ENCODE assay signal across 1 cellular context in the genomic region with DNA sequence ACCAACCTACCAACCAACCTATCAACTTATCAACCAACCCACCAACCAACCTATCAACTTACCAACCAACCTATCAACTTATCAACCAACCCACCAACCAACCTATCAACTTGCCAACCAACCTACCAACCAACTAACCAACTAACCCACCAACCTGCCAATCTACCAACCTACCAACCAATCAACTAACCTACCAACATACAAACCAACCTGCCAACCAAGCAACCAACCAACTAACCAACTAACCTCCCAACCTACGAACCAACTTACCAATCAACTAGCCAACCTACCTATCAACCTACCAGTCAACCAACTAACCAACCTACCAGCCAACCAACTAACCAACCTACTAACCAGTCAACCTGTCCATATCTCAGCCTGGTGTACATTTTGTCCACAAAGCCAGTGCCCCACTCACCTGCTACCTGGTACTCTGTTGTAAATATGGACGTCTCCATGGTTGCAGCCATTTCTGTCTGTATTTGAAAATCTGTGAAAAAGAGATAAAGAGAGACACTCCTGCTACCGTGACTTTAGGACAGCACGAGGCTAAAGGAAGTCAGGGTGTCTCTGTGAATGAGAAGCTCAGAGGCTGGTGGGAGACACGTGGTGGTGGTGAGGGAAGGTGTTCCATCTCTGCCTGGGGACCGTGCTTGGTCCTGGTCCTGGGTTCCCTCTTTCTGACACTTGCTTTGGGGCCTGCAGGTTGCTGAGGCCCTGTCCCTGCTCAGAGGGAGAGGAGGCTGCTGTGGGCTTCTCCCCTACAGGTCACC.
TF ChIP-seq lines count a peak whose summit lies in the region.

No MANE protein-coding gene starts in this region.

TF ChIP-seq in K562, 482 proteins besides CTCF, POLR2A, EP300 and RAD21 (continues in another document):
- TF ChIP-seq, protein P1, sequence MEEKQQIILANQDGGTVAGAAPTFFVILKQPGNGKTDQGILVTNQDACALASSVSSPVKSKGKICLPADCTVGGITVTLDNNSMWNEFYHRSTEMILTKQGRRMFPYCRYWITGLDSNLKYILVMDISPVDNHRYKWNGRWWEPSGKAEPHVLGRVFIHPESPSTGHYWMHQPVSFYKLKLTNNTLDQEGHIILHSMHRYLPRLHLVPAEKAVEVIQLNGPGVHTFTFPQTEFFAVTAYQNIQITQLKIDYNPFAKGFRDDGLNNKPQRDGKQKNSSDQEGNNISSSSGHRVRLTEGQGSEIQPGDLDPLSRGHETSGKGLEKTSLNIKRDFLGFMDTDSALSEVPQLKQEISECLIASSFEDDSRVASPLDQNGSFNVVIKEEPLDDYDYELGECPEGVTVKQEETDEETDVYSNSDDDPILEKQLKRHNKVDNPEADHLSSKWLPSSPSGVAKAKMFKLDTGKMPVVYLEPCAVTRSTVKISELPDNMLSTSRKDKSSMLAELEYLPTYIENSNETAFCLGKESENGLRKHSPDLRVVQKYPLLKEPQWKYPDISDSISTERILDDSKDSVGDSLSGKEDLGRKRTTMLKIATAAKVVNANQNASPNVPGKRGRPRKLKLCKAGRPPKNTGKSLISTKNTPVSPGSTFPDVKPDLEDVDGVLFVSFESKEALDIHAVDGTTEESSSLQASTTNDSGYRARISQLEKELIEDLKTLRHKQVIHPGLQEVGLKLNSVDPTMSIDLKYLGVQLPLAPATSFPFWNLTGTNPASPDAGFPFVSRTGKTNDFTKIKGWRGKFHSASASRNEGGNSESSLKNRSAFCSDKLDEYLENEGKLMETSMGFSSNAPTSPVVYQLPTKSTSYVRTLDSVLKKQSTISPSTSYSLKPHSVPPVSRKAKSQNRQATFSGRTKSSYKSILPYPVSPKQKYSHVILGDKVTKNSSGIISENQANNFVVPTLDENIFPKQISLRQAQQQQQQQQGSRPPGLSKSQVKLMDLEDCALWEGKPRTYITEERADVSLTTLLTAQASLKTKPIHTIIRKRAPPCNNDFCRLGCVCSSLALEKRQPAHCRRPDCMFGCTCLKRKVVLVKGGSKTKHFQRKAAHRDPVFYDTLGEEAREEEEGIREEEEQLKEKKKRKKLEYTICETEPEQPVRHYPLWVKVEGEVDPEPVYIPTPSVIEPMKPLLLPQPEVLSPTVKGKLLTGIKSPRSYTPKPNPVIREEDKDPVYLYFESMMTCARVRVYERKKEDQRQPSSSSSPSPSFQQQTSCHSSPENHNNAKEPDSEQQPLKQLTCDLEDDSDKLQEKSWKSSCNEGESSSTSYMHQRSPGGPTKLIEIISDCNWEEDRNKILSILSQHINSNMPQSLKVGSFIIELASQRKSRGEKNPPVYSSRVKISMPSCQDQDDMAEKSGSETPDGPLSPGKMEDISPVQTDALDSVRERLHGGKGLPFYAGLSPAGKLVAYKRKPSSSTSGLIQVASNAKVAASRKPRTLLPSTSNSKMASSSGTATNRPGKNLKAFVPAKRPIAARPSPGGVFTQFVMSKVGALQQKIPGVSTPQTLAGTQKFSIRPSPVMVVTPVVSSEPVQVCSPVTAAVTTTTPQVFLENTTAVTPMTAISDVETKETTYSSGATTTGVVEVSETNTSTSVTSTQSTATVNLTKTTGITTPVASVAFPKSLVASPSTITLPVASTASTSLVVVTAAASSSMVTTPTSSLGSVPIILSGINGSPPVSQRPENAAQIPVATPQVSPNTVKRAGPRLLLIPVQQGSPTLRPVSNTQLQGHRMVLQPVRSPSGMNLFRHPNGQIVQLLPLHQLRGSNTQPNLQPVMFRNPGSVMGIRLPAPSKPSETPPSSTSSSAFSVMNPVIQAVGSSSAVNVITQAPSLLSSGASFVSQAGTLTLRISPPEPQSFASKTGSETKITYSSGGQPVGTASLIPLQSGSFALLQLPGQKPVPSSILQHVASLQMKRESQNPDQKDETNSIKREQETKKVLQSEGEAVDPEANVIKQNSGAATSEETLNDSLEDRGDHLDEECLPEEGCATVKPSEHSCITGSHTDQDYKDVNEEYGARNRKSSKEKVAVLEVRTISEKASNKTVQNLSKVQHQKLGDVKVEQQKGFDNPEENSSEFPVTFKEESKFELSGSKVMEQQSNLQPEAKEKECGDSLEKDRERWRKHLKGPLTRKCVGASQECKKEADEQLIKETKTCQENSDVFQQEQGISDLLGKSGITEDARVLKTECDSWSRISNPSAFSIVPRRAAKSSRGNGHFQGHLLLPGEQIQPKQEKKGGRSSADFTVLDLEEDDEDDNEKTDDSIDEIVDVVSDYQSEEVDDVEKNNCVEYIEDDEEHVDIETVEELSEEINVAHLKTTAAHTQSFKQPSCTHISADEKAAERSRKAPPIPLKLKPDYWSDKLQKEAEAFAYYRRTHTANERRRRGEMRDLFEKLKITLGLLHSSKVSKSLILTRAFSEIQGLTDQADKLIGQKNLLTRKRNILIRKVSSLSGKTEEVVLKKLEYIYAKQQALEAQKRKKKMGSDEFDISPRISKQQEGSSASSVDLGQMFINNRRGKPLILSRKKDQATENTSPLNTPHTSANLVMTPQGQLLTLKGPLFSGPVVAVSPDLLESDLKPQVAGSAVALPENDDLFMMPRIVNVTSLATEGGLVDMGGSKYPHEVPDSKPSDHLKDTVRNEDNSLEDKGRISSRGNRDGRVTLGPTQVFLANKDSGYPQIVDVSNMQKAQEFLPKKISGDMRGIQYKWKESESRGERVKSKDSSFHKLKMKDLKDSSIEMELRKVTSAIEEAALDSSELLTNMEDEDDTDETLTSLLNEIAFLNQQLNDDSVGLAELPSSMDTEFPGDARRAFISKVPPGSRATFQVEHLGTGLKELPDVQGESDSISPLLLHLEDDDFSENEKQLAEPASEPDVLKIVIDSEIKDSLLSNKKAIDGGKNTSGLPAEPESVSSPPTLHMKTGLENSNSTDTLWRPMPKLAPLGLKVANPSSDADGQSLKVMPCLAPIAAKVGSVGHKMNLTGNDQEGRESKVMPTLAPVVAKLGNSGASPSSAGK (IDR thresholded peaks at IDR 0.05) = peak; percentile 68
- TF ChIP-seq FOXJ2 (tag; IDR thresholded peaks at IDR 0.05) (peak; percentile 52; the same call in 1 of the 2 replicates), SMARCA5 (IDR thresholded peaks at IDR 0.05) (0 out of 2 replicates have a peak, but pooled peaks have one; percentile 25), NUFIP1 (IDR thresholded peaks at IDR 0.05; ENCODE audit: partially characterized antibody) (peak; percentile 20), NELFE (IDR thresholded peaks at IDR 0.05; ENCODE audit: insufficient read depth, insufficient read length) (no peak), L3MBTL2 (IDR thresholded peaks at IDR 0.05) (peak; percentile 61), MYC (IDR thresholded peaks at IDR 0.05; ENCODE audit: low read depth, low read length) (peak; percentile 30; the same call in 1 of the 2 replicates), MYC (CRISPR knock-in tag; IDR thresholded peaks at IDR 0.05; ENCODE audit: borderline replicate concordance, low read depth) (no peak), PHF21A (IDR thresholded peaks at IDR 0.05; ENCODE audit: borderline replicate concordance, low read depth) (0 out of 2 replicates have a peak, but pooled peaks have one; percentile 42), EHMT2 (IDR thresholded peaks at IDR 0.05) (peak; percentile 67; the same call in 1 of the 2 replicates), DACH1 (IDR thresholded peaks at IDR 0.05; ENCODE audit: partially characterized antibody) (peak; percentile 18), SREBF2 (CRISPR knock-in tag; IDR thresholded peaks at IDR 0.05) (no peak), SRSF7 (optimal IDR thresholded peaks at IDR 0.05; ENCODE audit: low read depth, low read length) (no peak), ZNF561 (CRISPR knock-in tag; conservative IDR thresholded peaks at IDR 0.05) (no peak), NR2C2 (CRISPR knock-in tag; IDR thresholded peaks at IDR 0.05) (no peak), NR2C2 (tag; IDR thresholded peaks at IDR 0.05) (no peak), TAL1 (IDR thresholded peaks at IDR 0.05) (0 out of 2 replicates have a peak, but pooled peaks have one; percentile 11), GATAD2A (IDR thresholded peaks at IDR 0.05) (peak; percentile 49; the same call in 1 of the 2 replicates), HLTF (IDR thresholded peaks at IDR 0.05) (peak; percentile 62; the same call in 1 of the 2 replicates), RFX1 (IDR thresholded peaks at IDR 0.05) (peak; percentile 52; the same call in 1 of the 2 replicates), MEF2A (IDR thresholded peaks at IDR 0.05; ENCODE audit: control insufficient read depth, low read depth, low read length) (no peak), ELF4 (CRISPR knock-in tag; IDR thresholded peaks at IDR 0.05) (peak; percentile 22; the same call in 1 of the 2 replicates), ZNF584 (CRISPR knock-in tag; IDR thresholded peaks at IDR 0.05; ENCODE audit: low read depth) (no peak), FOXK2 (conservative IDR thresholded peaks at IDR 0.05 in 1 of 2, IDR thresholded peaks at IDR 0.05 in 1 of 2; ENCODE audit: low read depth in 2 of 2) (0 out of 4 replicates have a peak, but pooled peaks of 1 of the 2 experiments have one; percentile 38), BRCA1 (IDR thresholded peaks at IDR 0.05) (peak; percentile 99; the same call in 1 of the 2 replicates), BRCA1 (CRISPR knock-in tag; IDR thresholded peaks at IDR 0.05) (no peak), MAFF (IDR thresholded peaks at IDR 0.05; ENCODE audit: low read length) (no peak)
- TF ChIP-seq, protein P2, sequence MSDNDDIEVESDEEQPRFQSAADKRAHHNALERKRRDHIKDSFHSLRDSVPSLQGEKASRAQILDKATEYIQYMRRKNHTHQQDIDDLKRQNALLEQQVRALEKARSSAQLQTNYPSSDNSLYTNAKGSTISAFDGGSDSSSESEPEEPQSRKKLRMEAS (CRISPR knock-in tag; IDR thresholded peaks at IDR 0.05) = peak; percentile 84
- TF ChIP-seq, protein P3, sequence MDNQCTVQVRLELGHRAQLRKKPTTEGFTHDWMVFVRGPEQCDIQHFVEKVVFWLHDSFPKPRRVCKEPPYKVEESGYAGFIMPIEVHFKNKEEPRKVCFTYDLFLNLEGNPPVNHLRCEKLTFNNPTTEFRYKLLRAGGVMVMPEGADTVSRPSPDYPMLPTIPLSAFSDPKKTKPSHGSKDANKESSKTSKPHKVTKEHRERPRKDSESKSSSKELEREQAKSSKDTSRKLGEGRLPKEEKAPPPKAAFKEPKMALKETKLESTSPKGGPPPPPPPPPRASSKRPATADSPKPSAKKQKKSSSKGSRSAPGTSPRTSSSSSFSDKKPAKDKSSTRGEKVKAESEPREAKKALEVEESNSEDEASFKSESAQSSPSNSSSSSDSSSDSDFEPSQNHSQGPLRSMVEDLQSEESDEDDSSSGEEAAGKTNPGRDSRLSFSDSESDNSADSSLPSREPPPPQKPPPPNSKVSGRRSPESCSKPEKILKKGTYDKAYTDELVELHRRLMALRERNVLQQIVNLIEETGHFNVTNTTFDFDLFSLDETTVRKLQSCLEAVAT (IDR thresholded peaks at IDR 0.05) = 0 out of 4 replicates have a peak, but pooled peaks of 1 of the 2 experiments have one; percentile 14
- TF ChIP-seq, protein P4, sequence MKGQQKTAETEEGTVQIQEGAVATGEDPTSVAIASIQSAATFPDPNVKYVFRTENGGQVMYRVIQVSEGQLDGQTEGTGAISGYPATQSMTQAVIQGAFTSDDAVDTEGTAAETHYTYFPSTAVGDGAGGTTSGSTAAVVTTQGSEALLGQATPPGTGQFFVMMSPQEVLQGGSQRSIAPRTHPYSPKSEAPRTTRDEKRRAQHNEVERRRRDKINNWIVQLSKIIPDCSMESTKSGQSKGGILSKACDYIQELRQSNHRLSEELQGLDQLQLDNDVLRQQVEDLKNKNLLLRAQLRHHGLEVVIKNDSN (CRISPR knock-in tag; IDR thresholded peaks at IDR 0.05) = peak; percentile 45
- TF ChIP-seq, protein P5, sequence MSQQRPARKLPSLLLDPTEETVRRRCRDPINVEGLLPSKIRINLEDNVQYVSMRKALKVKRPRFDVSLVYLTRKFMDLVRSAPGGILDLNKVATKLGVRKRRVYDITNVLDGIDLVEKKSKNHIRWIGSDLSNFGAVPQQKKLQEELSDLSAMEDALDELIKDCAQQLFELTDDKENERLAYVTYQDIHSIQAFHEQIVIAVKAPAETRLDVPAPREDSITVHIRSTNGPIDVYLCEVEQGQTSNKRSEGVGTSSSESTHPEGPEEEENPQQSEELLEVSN (IDR thresholded peaks at IDR 0.05; ENCODE audit: borderline replicate concordance in 1 of 2, extremely low read depth in 1 of 2, insufficient read depth in 1 of 2, insufficient read length in 1 of 2, low read depth in 1 of 2, low read length in 1 of 2, poor library complexity in 1 of 2, severe bottlenecking in 1 of 2) = peak; percentile 31 to 33
- TF ChIP-seq, protein P6, sequence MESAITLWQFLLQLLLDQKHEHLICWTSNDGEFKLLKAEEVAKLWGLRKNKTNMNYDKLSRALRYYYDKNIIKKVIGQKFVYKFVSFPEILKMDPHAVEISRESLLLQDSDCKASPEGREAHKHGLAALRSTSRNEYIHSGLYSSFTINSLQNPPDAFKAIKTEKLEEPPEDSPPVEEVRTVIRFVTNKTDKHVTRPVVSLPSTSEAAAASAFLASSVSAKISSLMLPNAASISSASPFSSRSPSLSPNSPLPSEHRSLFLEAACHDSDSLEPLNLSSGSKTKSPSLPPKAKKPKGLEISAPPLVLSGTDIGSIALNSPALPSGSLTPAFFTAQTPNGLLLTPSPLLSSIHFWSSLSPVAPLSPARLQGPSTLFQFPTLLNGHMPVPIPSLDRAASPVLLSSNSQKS (CRISPR knock-in tag; IDR thresholded peaks at IDR 0.05) = no peak
